Comparison of ENCODE assay signal across 8 cellular contexts in genomic region chr6:52598123-52598823, GRCh38. TPM values are rescaled to one million over a fixed set of nuclear protein-coding genes. Genes with fewer than 3 reads are reported as not detected.
DNase-seq lines count a peak whose midpoint lies in the region; ATAC-seq and TF ChIP-seq lines count a peak whose summit lies in the region.

No MANE protein-coding gene starts in this region.

- H3K27ac Mint-ChIP-seq in activated naive CD4-positive, alpha-beta T cell treated with anti-CD3 and anti-CD28 coated beads, Interleukin-2, amount 50 U/mL, for 72 hours, result no peak overlapping the region
- peak overlapping the region; percentile 69 for H3K27ac Mint-ChIP-seq in progenitor cell of endocrine pancreas

- no peaks in the 10 kb centered on the region for H3K27me3 Mint-ChIP-seq in progenitor cell of endocrine pancreas

- no peak overlapping the region for H3K4me3 ChIP-seq in AG04450 (ENCODE audit: low read depth, low read length)

- POLR2A ChIA-PET in AG04450 (lab: Yijun Ruan, JAX), result interaction anchor here (0.7 kb wide), 1 partner anchor 51 kb away, joined by 3 read pairs; no protein-coding TSS in a partner anchor

- H3K36me3 Mint-ChIP-seq in activated naive CD4-positive, alpha-beta T cell treated with anti-CD3 and anti-CD28 coated beads, Interleukin-2, amount 50 U/mL, for 72 hours, result no peaks in the 10 kb centered on the region
- no peaks in the 10 kb centered on the region for H3K36me3 Mint-ChIP-seq in progenitor cell of endocrine pancreas (ENCODE audit: insufficient read depth)

- peak; percentile 46 to 56 for ATAC-seq in activated naive CD4-positive, alpha-beta T cell treated with anti-CD3 and anti-CD28 coated beads, Interleukin-2, amount 50 U/mL, for 72 hours
- ATAC-seq in left cardiac atrium (peak; percentile 55 to 86), HG02610 (IDR thresholded peaks at IDR 0.05; ENCODE audit: unreplicated experiment) (no peak)

- peak overlapping the region; percentile 9 for H3K4me3 Mint-ChIP-seq in progenitor cell of endocrine pancreas (ENCODE audit: low read depth)

- peak; percentile 86 for TF ChIP-seq CTCF in AG04450 (IDR thresholded peaks at IDR 0.05; ENCODE audit: low read depth, low read length)
- TF ChIP-seq CTCF in GM12874 (IDR thresholded peaks at IDR 0.05; ENCODE audit: insufficient read depth, low read depth, low read length), result peak; percentile 61; the same call in 1 of the 2 replicates
- peak; percentile 79 for TF ChIP-seq CTCF in progenitor cell of endocrine pancreas (IDR thresholded peaks at IDR 0.05; ENCODE audit: unreplicated experiment)

- H3K27ac ChIP-seq in AG04450 (ENCODE audit: low read depth, low read length), result no peak overlapping the region

- peaks cover 16% of the 10 kb centered on the region for H3K4me1 Mint-ChIP-seq in progenitor cell of endocrine pancreas (ENCODE audit: low read depth)

- no peaks in the 10 kb centered on the region for H3K27me3 ChIP-seq in AG04450 (ENCODE audit: control insufficient read depth, insufficient read depth, low read length)

- DNase-seq in AG04450 (ENCODE audit: low read depth, low spot score) (no peak), NCI-H1694 treated with DMSO at 0.1 percent for 48 hours (lab: John Stamatoyannopoulos, UW) (peak; percentile 77), left cardiac atrium (peak; percentile 69), progenitor cell of endocrine pancreas (ENCODE audit: low spot score, unreplicated experiment) (peak; percentile 62), NCI-H187 treated with DMSO at 0.1 percent for 48 hours (lab: John Stamatoyannopoulos, UW) (no peak)
- peak in 1 of 2 donors; percentile 21 for DNase-seq in activated naive CD4-positive, alpha-beta T cell treated with anti-CD3 and anti-CD28 coated beads, Interleukin-2, amount 50 U/mL, for 72 hours (ENCODE audit: low spot score in 2 of 2)

- intact Hi-C loops in left cardiac atrium (cut with DNase I), result loop anchor here (2.0 to 5.0 kb wide), 2 partner anchors 181 to 186 kb away; no protein-coding TSS in a partner anchor

- CTCF ChIA-PET in AG04450 (lab: Charles Lee), result interaction anchor here (0.6 to 6.3 kb wide), 25 partner anchors 8 to 824 kb away, joined by 3 to 63 read pairs (median 4); partner anchors contain the start of genes EFHC1 and TRAM2

- no peaks in the 10 kb centered on the region for H3K9me3 ChIP-seq in AG04450 (ENCODE audit: control insufficient read depth, insufficient read depth, low read length)

- no peaks in the 10 kb centered on the region for H3K9me3 Mint-ChIP-seq in activated naive CD4-positive, alpha-beta T cell treated with anti-CD3 and anti-CD28 coated beads, Interleukin-2, amount 50 U/mL, for 72 hours
- no peaks in the 10 kb centered on the region for H3K9me3 Mint-ChIP-seq in progenitor cell of endocrine pancreas (ENCODE audit: low read depth)

RNA-seq across cellular contexts. Expression of gene TRAM2, which starts 21.4 kb away (rescaled TPM):
- polyA plus RNA-seq in AG04450 (2011; rRNA removed), result 134 and 152 TPM in 2 replicates
- polyA minus RNA-seq in AG04450 (2011; rRNA and poly(A)+ RNA removed), result 164 and 174 TPM in 2 replicates
- total RNA-seq in activated naive CD4-positive, alpha-beta T cell treated with anti-CD3 and anti-CD28 coated beads, Interleukin-2, amount 50 U/mL, for 72 hours, result 1 to 10 TPM; 3.2 to 3.8 TPM
- total RNA-seq in left cardiac atrium, result 10 to 100 TPM; 14.1 to 19.2 TPM
- total RNA-seq in progenitor cell of endocrine pancreas, result 18.6 and 19.9 TPM in 2 replicates

Comparison
In these comparisons a context has a peak if more than half of its experiments do, and no peak if none do; other contexts are left out.
1. DNase-seq: peak in NCI-H1694 treated with DMSO at 0.1 percent for 48 hours (single experiment), left cardiac atrium (single experiment) and progenitor cell of endocrine pancreas (single experiment); none in AG04450 (single experiment) and NCI-H187 treated with DMSO at 0.1 percent for 48 hours (single experiment).
2. Peak in every context shown above with its lines, with median percentiles within 50 percentile points of each other: CTCF ChIP-seq.